21 cellular contexts compared by ENCODE assay signal in the genomic region with DNA sequence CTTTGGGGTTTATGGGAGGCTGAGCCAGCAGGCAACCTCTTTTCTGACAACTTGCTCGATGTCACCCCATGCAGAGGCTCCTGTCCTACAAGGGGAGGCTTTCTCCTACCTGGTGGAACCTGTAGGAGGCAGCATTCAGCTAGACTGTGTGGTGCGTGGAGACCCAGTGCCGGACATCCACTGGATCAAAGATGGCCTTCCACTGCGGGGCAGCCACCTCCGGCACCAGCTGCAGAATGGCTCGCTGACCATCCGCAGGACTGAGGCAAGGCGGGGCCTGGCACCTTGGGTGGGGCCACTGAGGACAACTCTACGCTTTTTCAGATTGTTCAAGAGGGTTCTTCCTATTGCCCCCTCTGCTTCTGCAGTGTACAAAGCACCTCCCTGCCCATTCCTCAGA.
"Had no signal": no experiment of that assay in that cellular context is flagged by ENCODE, and none has a peak within 500 bp of the region (broad histone marks: within the 10 kb centered on the region; RNA-seq: fewer than 3 reads in every experiment).

No MANE protein-coding gene starts in this region.

- H3K4me3 Mint-ChIP-seq: activated CD4-positive, alpha-beta memory T cell treated with anti-CD3 and anti-CD28 coated beads, Interleukin-2, amount 10 ng/mL, durations not matched to agents 7 days and 5 days; activated CD4-positive, alpha-beta T cell treated with anti-CD3 and anti-CD28 coated beads, Interleukin-2, amount 10 ng/mL, durations not matched to agents 24 days and 14 days; activated naive CD4-positive, alpha-beta T cell treated with anti-CD3 and anti-CD28 coated beads for 36 hours; activated naive CD8-positive, alpha-beta T cell treated with anti-CD3 and anti-CD28 coated beads, Interleukin-2, amount 10 ng/mL, durations not matched to agents 7 days and 5 days; activated T-cell treated with anti-CD3 and anti-CD28 coated beads, Interleukin-2, amount 50 U/mL, for 72 hours; naive B cell; stimulated activated naive B cell treated with anti-CD40 and anti-IgM and Interleukin-4, amounts not matched to agents 10 μg/mL and 1 μg/mL and 100 μg/mL, for 72 hours had no signal

- H3K36me3 Mint-ChIP-seq: activated naive CD8-positive, alpha-beta T cell treated with anti-CD3 and anti-CD28 coated beads, Interleukin-2, amount 10 ng/mL, durations not matched to agents 7 days and 5 days; naive B cell; stimulated activated naive B cell treated with anti-CD40 and anti-IgM and Interleukin-4, amounts not matched to agents 10 μg/mL and 1 μg/mL and 100 μg/mL, for 72 hours had no signal

- H3K4me3 ChIP-seq: left lung, lung, sigmoid colon, smooth muscle cell, uterus had no signal

- H3K9me3 Mint-ChIP-seq: activated CD4-positive, alpha-beta memory T cell treated with anti-CD3 and anti-CD28 coated beads, Interleukin-2, amount 10 ng/mL, durations not matched to agents 7 days and 5 days; activated CD4-positive, alpha-beta T cell treated with anti-CD3 and anti-CD28 coated beads, Interleukin-2, amount 10 ng/mL, durations not matched to agents 24 days and 14 days; activated naive CD4-positive, alpha-beta T cell treated with anti-CD3 and anti-CD28 coated beads for 36 hours; activated naive CD8-positive, alpha-beta T cell treated with anti-CD3 and anti-CD28 coated beads, Interleukin-2, amount 10 ng/mL, durations not matched to agents 7 days and 5 days; activated T-cell treated with anti-CD3 and anti-CD28 coated beads, Interleukin-2, amount 50 U/mL, for 72 hours; naive B cell had no signal

- H3K4me1 Mint-ChIP-seq: activated CD4-positive, alpha-beta memory T cell treated with anti-CD3 and anti-CD28 coated beads, Interleukin-2, amount 10 ng/mL, durations not matched to agents 7 days and 5 days; activated CD4-positive, alpha-beta T cell treated with anti-CD3 and anti-CD28 coated beads, Interleukin-2, amount 10 ng/mL, durations not matched to agents 24 days and 14 days; activated naive CD8-positive, alpha-beta T cell treated with anti-CD3 and anti-CD28 coated beads, Interleukin-2, amount 10 ng/mL, durations not matched to agents 7 days and 5 days; naive B cell had no signal

- H3K27ac ChIP-seq: left lung, sigmoid colon, uterus had no signal

- H3K27ac Mint-ChIP-seq: activated CD4-positive, alpha-beta memory T cell treated with anti-CD3 and anti-CD28 coated beads, Interleukin-2, amount 10 ng/mL, durations not matched to agents 7 days and 5 days; activated CD4-positive, alpha-beta T cell treated with anti-CD3 and anti-CD28 coated beads, Interleukin-2, amount 10 ng/mL, durations not matched to agents 24 days and 14 days; activated naive CD4-positive, alpha-beta T cell treated with anti-CD3 and anti-CD28 coated beads for 36 hours; activated naive CD8-positive, alpha-beta T cell treated with anti-CD3 and anti-CD28 coated beads, Interleukin-2, amount 10 ng/mL, durations not matched to agents 7 days and 5 days; activated T-cell treated with anti-CD3 and anti-CD28 coated beads, Interleukin-2, amount 50 U/mL, for 72 hours; stimulated activated naive B cell treated with anti-CD40 and anti-IgM and Interleukin-4, amounts not matched to agents 10 μg/mL and 1 μg/mL and 100 μg/mL, for 72 hours had no signal

- H3K27me3 ChIP-seq: left lung, sigmoid colon, uterus had no signal

- H3K4me2 ChIP-seq: smooth muscle cell had no signal

- H3K9me3 ChIP-seq: left lung, sigmoid colon, uterus had no signal

- H3K4me1 ChIP-seq: left lung, uterus had no signal

- ATAC-seq: activated CD4-positive, CD25-positive, alpha-beta regulatory T cell treated with anti-CD3 and anti-CD28 coated beads, Interleukin-2, amount 50 U/mL, for 24 hours; activated T-cell treated with anti-CD3 and anti-CD28 coated beads, Interleukin-2, amount 50 U/mL, for 72 hours; left lung had no signal

- H3K36me3 ChIP-seq: left lung, uterus had no signal

- DNase-seq: activated CD4-positive, alpha-beta memory T cell treated with anti-CD3 and anti-CD28 coated beads, Interleukin-2, amount 10 ng/mL, durations not matched to agents 7 days and 5 days; activated CD4-positive, alpha-beta T cell treated with anti-CD3 and anti-CD28 coated beads, Interleukin-2, amount 10 ng/mL, durations not matched to agents 24 days and 14 days; activated effector memory CD4-positive, alpha-beta T cell treated with Interleukin-2 at 50 U/mL for 16 hours; activated naive CD8-positive, alpha-beta T cell treated with anti-CD3 and anti-CD28 coated beads, Interleukin-2, amount 10 ng/mL, durations not matched to agents 7 days and 5 days; activated T-cell treated with anti-CD3 and anti-CD28 coated beads, Interleukin-2, amount 50 U/mL, for 72 hours; amniotic stem cell; cerebellar nuclear complex; cortex of kidney; erythroblast; foreskin fibroblast; left lung; naive B cell; sigmoid colon; stimulated activated CD4-positive, alpha-beta T cell treated with anti-CD3 and anti-CD28 coated beads, Interleukin-15, amount 100 ng/mL, for 24 hours; stimulated activated CD8-positive, alpha-beta memory T cell treated with anti-CD3 and anti-CD28 coated beads, Interleukin-4, amount 100 ng/mL, for 48 hours; uterus had no signal
